Comparison of ENCODE assay signal across 12 cellular contexts in genomic region chr7:112079671-112080070, GRCh38.
DNase-seq lines count a peak whose midpoint lies in the region; ATAC-seq and TF ChIP-seq lines count a peak whose summit lies in the region.
"Had no signal": no experiment of that assay in that cellular context is flagged by ENCODE, and none has a peak within 500 bp of the region (broad histone marks: within the 10 kb centered on the region; RNA-seq: fewer than 3 reads in every experiment).

No MANE protein-coding gene starts in this region.

- TF ChIP-seq CTCF in NB4 (IDR thresholded peaks at IDR 0.05; ENCODE audit: low read depth, low read length) (peak; percentile 5), choroid plexus epithelial cell (conservative IDR thresholded peaks at IDR 0.05; ENCODE audit: low read depth, low read length) (peak; percentile 45)

- H3K4me3 ChIP-seq in NB4 (ENCODE audit: low read depth, low read length) (no peak overlapping the region), choroid plexus epithelial cell (ENCODE audit: low read depth, low read length) (no peak overlapping the region)
- H3K4me3 ChIP-seq: right atrium auricular region had no signal

- TF ChIP-seq POLR2A in NB4 (IDR thresholded peaks at IDR 0.05; ENCODE audit: extremely low read depth, insufficient read length) = no peak

- DNase-seq in EL (peak; percentile 11), NB4 (ENCODE audit: low read depth) (no peak), choroid plexus epithelial cell (ENCODE audit: low read depth) (peak; percentile 46), myocyte (ENCODE audit: low read depth) (peak; percentile 18), kidney tubule cell (ENCODE audit: low spot score) (no peak), pons (ENCODE audit: low spot score) (no peak)
- no peak for DNase-seq in activated CD4-positive, CD25-positive, alpha-beta regulatory T cell treated with anti-CD3 and anti-CD28 coated beads, Interleukin-2, amount 50 U/mL, for 72 hours
- DNase-seq: effector memory CD8-positive, alpha-beta T cell; Right ventricle myocardium superior had no signal

- no peak for ATAC-seq in GM21529 (IDR thresholded peaks at IDR 0.05; ENCODE audit: unreplicated experiment)
- ATAC-seq: WTC11 had no signal

Comparison
In these comparisons a context has a peak if more than half of its experiments do, and no peak if none do; other contexts are left out.
1. DNase-seq: peak in EL (single experiment), choroid plexus epithelial cell (single experiment) and myocyte (single experiment); none in NB4 (single experiment), activated CD4-positive, CD25-positive, alpha-beta regulatory T cell treated with anti-CD3 and anti-CD28 coated beads, Interleukin-2, amount 50 U/mL, for 72 hours (single experiment), kidney tubule cell (single experiment) and pons (single experiment).